In the genomic region with DNA sequence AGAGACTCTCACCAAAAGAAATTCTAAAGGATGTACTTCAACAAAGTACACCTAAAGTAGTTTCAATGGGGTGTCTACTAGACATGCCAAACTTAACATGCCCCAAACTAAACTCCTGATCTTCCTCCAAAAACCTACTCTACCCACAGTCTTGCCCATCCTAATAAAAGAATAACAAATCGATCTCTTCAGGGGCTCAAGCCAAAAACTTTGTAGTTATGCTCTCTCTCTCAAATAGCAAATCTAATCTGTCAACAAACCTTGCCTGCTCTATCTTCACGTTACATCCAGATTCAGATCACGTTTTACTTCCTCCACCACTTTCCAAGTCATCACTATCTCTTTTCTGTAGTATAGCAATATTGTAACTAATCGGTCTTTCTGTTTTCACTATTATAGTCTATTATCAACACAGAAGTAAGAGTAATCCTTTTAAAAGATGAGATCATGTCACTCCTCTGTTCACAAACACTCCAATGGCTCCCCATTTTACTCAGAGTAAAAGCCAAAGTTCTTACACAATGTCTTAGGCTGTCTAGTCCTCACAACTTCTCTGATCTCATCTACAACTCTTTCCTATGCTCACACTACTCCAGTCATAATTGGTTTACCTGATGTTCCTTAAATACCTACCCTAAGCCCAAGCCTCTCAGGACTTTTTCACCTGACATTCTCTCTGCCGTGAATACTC, we compare ENCODE assay signal across 14 cellular contexts.
DNase-seq lines count a peak whose midpoint lies in the region; ATAC-seq, FAIRE-seq and TF ChIP-seq lines count a peak whose summit lies in the region.
"Had no signal": no experiment of that assay in that cellular context is flagged by ENCODE, and none has a peak within 500 bp of the region (broad histone marks: within the 10 kb centered on the region; RNA-seq: fewer than 3 reads in every experiment).

No MANE protein-coding gene starts in this region.

- peaks cover 19% of the 10 kb centered on the region for H3K4me1 Mint-ChIP-seq in activated CD4-positive, alpha-beta T cell treated with anti-CD3 and anti-CD28 coated beads, Interleukin-2, amount 10 ng/mL, durations not matched to agents 24 days and 14 days
- peaks cover 20% of the 10 kb centered on the region for H3K4me1 Mint-ChIP-seq in activated T-helper 17 cell treated with anti-CD3 and anti-CD28 coated beads, Interleukin-2, amount 50 U/mL, for 72 hours

- H3K4me3 ChIP-seq in kidney (ENCODE audit: low read length in 2 of 2), result no peak overlapping the region
- H3K4me3 ChIP-seq in thyroid gland (replicated peaks in 1 of 3), result no peak overlapping the region
- no peak overlapping the region for H3K4me3 ChIP-seq in smooth muscle cell

- H4K20me1 ChIP-seq in smooth muscle cell (ENCODE audit: low read depth), result no peaks in the 10 kb centered on the region

- no peak for FAIRE-seq in kidney (lab: Jason Lieb, UNC)
- FAIRE-seq: astrocyte had no signal

- no peaks in the 10 kb centered on the region for H3K27me3 Mint-ChIP-seq in activated CD4-positive, alpha-beta T cell treated with anti-CD3 and anti-CD28 coated beads, Interleukin-2, amount 10 ng/mL, durations not matched to agents 24 days and 14 days
- no peaks in the 10 kb centered on the region for H3K27me3 Mint-ChIP-seq in activated T-helper 17 cell treated with anti-CD3 and anti-CD28 coated beads, Interleukin-2, amount 50 U/mL, for 72 hours

- H3K4me1 ChIP-seq in kidney (ENCODE audit: control insufficient read depth in 1 of 2, insufficient read depth in 1 of 2, low read depth in 1 of 2, low read length in 2 of 2), result peaks cover 9 to 18% of the 10 kb centered on the region in 2 donors
- H3K4me1 ChIP-seq in thyroid gland, result peaks cover 26 to 53% of the 10 kb centered on the region in 2 donors
- peaks cover 5% of the 10 kb centered on the region for H3K4me1 ChIP-seq in smooth muscle cell (ENCODE audit: low read depth)

- peak; percentile 78 for ATAC-seq in activated T-helper 17 cell treated with anti-CD3 and anti-CD28 coated beads, Interleukin-2, amount 50 U/mL, for 72 hours (replicated peaks)
- ATAC-seq: PC-3 had no signal

- intact Hi-C loops in activated CD4-positive, alpha-beta T cell treated with anti-CD3 and anti-CD28 coated beads, Interleukin-2, amount 10 ng/mL, durations not matched to agents 24 days and 14 days (cut with micrococcal nuclease), result loop anchor here (5.0 kb wide), 1 partner anchor 41 kb away; no protein-coding TSS in a partner anchor
- intact Hi-C loops in kidney (cut with DNase I), result no loop called here
- intact Hi-C loops in thyroid gland (cut with DNase I), result no loop called here

- WGBS in thyroid gland, 2 donors, result 85 to 87% methylated on average over 5 of the region's 5 CpGs
- 92% methylated on average over 5 of the region's 5 CpGs for WGBS in smooth muscle cell (ENCODE audit: low lambda C conversion rate)

- peak overlapping the region; percentile 1 for H3K27ac Mint-ChIP-seq in activated CD4-positive, alpha-beta T cell treated with anti-CD3 and anti-CD28 coated beads, Interleukin-2, amount 10 ng/mL, durations not matched to agents 24 days and 14 days
- peak overlapping the region; percentile 3 for H3K27ac Mint-ChIP-seq in activated T-helper 17 cell treated with anti-CD3 and anti-CD28 coated beads, Interleukin-2, amount 50 U/mL, for 72 hours
- H3K27ac Mint-ChIP-seq: endodermal cell had no signal

- H2AFZ ChIP-seq in smooth muscle cell (ENCODE audit: low read depth), result no peak overlapping the region

- H3K4me2 ChIP-seq in smooth muscle cell, result no peak overlapping the region

- H3K9me3 ChIP-seq in kidney (ENCODE audit: control insufficient read depth in 1 of 2, low read length in 2 of 2) (no peaks in the 10 kb centered on the region), thyroid gland (no peaks in the 10 kb centered on the region), smooth muscle cell (replicated peaks; ENCODE audit: low read depth) (no peaks in the 10 kb centered on the region)

- H3K27me3 ChIP-seq in thyroid gland (no peaks in the 10 kb centered on the region), smooth muscle cell (ENCODE audit: low read depth) (no peaks in the 10 kb centered on the region)

- no peak for DNase-seq in activated CD4-positive, alpha-beta T cell treated with anti-CD3 and anti-CD28 coated beads, Interleukin-2, amount 10 ng/mL, durations not matched to agents 24 days and 14 days
- no peak for DNase-seq in activated CD4-positive, alpha-beta T cell treated with anti-CD3 and anti-CD28 coated beads for 48 hours
- DNase-seq in kidney, result no peak
- DNase-seq in thyroid gland, result no peak
- DNase-seq in smooth muscle cell (lab: John Stamatoyannopoulos, UW; ENCODE audit: unreplicated experiment), result no peak
- no peak for DNase-seq in globus pallidus (ENCODE audit: low spot score)
- DNase-seq in NCI-H524 treated with DMSO at 0.1 percent for 48 hours (lab: John Stamatoyannopoulos, UW), result no peak
- DNase-seq: endodermal cell, hypothalamus, midbrain, PC-3, T-helper 9 cell had no signal

- H3K36me3 ChIP-seq in kidney (ENCODE audit: control insufficient read depth in 1 of 2, insufficient read depth in 2 of 2, low read length in 2 of 2) (no peaks in the 10 kb centered on the region), thyroid gland (no peaks in the 10 kb centered on the region), smooth muscle cell (ENCODE audit: low read depth) (no peaks in the 10 kb centered on the region)

- H3F3A ChIP-seq in smooth muscle cell (ENCODE audit: low read depth), result no peaks in the 10 kb centered on the region

- H3K9me3 Mint-ChIP-seq in activated CD4-positive, alpha-beta T cell treated with anti-CD3 and anti-CD28 coated beads, Interleukin-2, amount 10 ng/mL, durations not matched to agents 24 days and 14 days, result peaks cover 7% of the 10 kb centered on the region
- no peaks in the 10 kb centered on the region for H3K9me3 Mint-ChIP-seq in activated T-helper 17 cell treated with anti-CD3 and anti-CD28 coated beads, Interleukin-2, amount 50 U/mL, for 72 hours
- H3K9me3 Mint-ChIP-seq: endodermal cell had no signal

- H3K27ac ChIP-seq in kidney (ENCODE audit: low read depth in 2 of 2, low read length in 2 of 2) (peak overlapping the region; percentile 32 to 34), thyroid gland (peak overlapping the region in 2 of 3 donors; percentile 46 to 70), smooth muscle cell (ENCODE audit: low read depth) (no peak overlapping the region)

- TF ChIP-seq POLR2A in thyroid gland (IDR thresholded peaks at IDR 0.05), result no peak

- peaks cover 26% of the 10 kb centered on the region for H3K36me3 Mint-ChIP-seq in activated CD4-positive, alpha-beta T cell treated with anti-CD3 and anti-CD28 coated beads, Interleukin-2, amount 10 ng/mL, durations not matched to agents 24 days and 14 days (ENCODE audit: low read depth)
- peaks cover 17% of the 10 kb centered on the region for H3K36me3 Mint-ChIP-seq in activated T-helper 17 cell treated with anti-CD3 and anti-CD28 coated beads, Interleukin-2, amount 50 U/mL, for 72 hours (ENCODE audit: low read depth)

- H3K9ac ChIP-seq in kidney (ENCODE audit: low read length in 2 of 2) (no peak overlapping the region), smooth muscle cell (ENCODE audit: low read depth) (no peak overlapping the region)

- H3K4me3 Mint-ChIP-seq in activated CD4-positive, alpha-beta T cell treated with anti-CD3 and anti-CD28 coated beads, Interleukin-2, amount 10 ng/mL, durations not matched to agents 24 days and 14 days, result no peak overlapping the region
- peak overlapping the region; percentile 1 for H3K4me3 Mint-ChIP-seq in activated T-helper 17 cell treated with anti-CD3 and anti-CD28 coated beads, Interleukin-2, amount 50 U/mL, for 72 hours
- H3K4me3 Mint-ChIP-seq: endodermal cell had no signal

- TF ChIP-seq CTCF in kidney (IDR thresholded peaks at IDR 0.05; ENCODE audit: borderline replicate concordance, extremely low read depth, insufficient read depth) (no peak), thyroid gland (IDR thresholded peaks at IDR 0.05) (no peak), smooth muscle cell (IDR thresholded peaks at IDR 0.05; ENCODE audit: borderline replicate concordance, insufficient read depth, poor library complexity, severe bottlenecking) (no peak)

- no peaks in the 10 kb centered on the region for H3K79me2 ChIP-seq in smooth muscle cell (ENCODE audit: low read depth)
